8 cellular contexts compared by ENCODE assay signal in the genomic region with DNA sequence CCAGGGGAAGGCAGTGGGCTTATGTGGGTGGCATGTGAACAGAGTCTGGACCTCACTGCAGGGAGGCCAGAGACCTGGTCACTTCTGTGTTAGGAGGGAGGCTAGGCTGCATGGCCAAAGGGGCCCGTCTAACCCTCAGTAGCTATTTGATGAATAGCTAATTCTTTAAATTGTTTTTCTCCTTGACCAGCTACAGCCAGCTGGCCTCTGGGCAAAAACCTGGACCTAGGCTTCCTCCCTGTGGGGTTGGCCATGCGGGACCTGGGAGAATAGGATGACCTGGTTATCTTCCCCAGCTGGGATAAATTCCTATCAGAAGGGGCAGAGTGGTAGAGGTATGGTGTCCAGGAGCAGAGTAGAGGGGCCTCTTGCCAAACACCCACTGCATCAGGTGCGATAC.
"Had no signal": no experiment of that assay in that cellular context is flagged by ENCODE, and none has a peak within 500 bp of the region (broad histone marks: within the 10 kb centered on the region; RNA-seq: fewer than 3 reads in every experiment).

No MANE protein-coding gene starts in this region.

- H3K4me1 ChIP-seq: HAP-1 had no signal

- DNase-seq: GM23248, GOT3, H7, H9, HCEC 1CT, HFFc6 had no signal

- H3K9me3 Mint-ChIP-seq: GM23338, H9 had no signal

- H3K27ac ChIP-seq: GM23248 had no signal

- H3K4me3 ChIP-seq: GM23248, GM23338, HAP-1 had no signal

- H3K9me3 ChIP-seq: HAP-1 had no signal

- H2AFZ ChIP-seq: GM23248, GM23338 had no signal

- H3K36me3 ChIP-seq: HAP-1 had no signal

- H3K9ac ChIP-seq: GM23248 had no signal

- H3K4me3 Mint-ChIP-seq: GM23338, H9, HFFc6 had no signal

- H3K4me2 ChIP-seq: GM23338 had no signal

- H3K27ac Mint-ChIP-seq: GM23338, H9, HFFc6 had no signal

- H3K4me1 Mint-ChIP-seq: GM23338 had no signal
